11 cellular contexts compared by ENCODE assay signal in genomic region chr12:53739285-53740129, GRCh38. TPM values are rescaled to one million over a fixed set of nuclear protein-coding genes. Genes with fewer than 3 reads are reported as not detected.
DNase-seq lines count a peak whose midpoint lies in the region; ATAC-seq and TF ChIP-seq lines count a peak whose summit lies in the region.
"Had no signal": no experiment of that assay in that cellular context is flagged by ENCODE, and none has a peak within 500 bp of the region (broad histone marks: within the 10 kb centered on the region; RNA-seq: fewer than 3 reads in every experiment).

No MANE protein-coding gene starts in this region.

- H3K79me2 ChIP-seq in neural cell (replicated peaks; ENCODE audit: insufficient read depth, low read length) = no peaks in the 10 kb centered on the region

- 5% methylated on average over 46 of the region's 46 CpGs for WGBS in HUES64

- H3K4me1 ChIP-seq in CD8-positive, alpha-beta T cell (ENCODE audit: insufficient read depth, low read length) = peaks cover 23% of the 10 kb centered on the region
- peaks cover 15% of the 10 kb centered on the region; the same call in 1 of the 2 replicates for H3K4me1 ChIP-seq in HUES64 (ENCODE audit: insufficient read depth, low read length)
- peaks cover 15 to 25% of the 10 kb centered on the region in 2 donors for H3K4me1 ChIP-seq in duodenal mucosa (ENCODE audit: control insufficient read depth in 1 of 2, insufficient read depth in 2 of 2, low read length in 2 of 2)

- peaks cover 17% of the 10 kb centered on the region for H3K27me3 ChIP-seq in CD8-positive, alpha-beta T cell (ENCODE audit: insufficient read depth, low read length)
- H3K27me3 ChIP-seq in HUES64 (ENCODE audit: insufficient read depth, low read length) (peaks cover 87% of the 10 kb centered on the region), duodenal mucosa (ENCODE audit: control insufficient read depth in 1 of 2, insufficient read depth in 2 of 2, low read length in 2 of 2) (peaks cover 64 to 68% of the 10 kb centered on the region in 2 donors), neural cell (ENCODE audit: insufficient read depth, low read depth, low read length) (no peaks in the 10 kb centered on the region)

- no peaks in the 10 kb centered on the region for H3K36me3 ChIP-seq in CD8-positive, alpha-beta T cell (ENCODE audit: insufficient read depth, low read length)
- H3K36me3 ChIP-seq in HUES64 (ENCODE audit: insufficient read depth, low read length) = no peaks in the 10 kb centered on the region
- H3K36me3 ChIP-seq in duodenal mucosa (ENCODE audit: control insufficient read depth in 1 of 2, insufficient read depth in 2 of 2, low read length in 2 of 2) = no peaks in the 10 kb centered on the region
- H3K36me3 ChIP-seq in neural cell (ENCODE audit: insufficient read depth, low read length) = no peaks in the 10 kb centered on the region

- H3K4me3 ChIP-seq in CD8-positive, alpha-beta T cell (ENCODE audit: low read depth, low read length) = peak overlapping the region; percentile 59
- H3K4me3 ChIP-seq in HUES64 (ENCODE audit: low read length) = peak overlapping the region; percentile 70
- peak overlapping the region; percentile 19 to 38 for H3K4me3 ChIP-seq in duodenal mucosa (ENCODE audit: low read depth in 1 of 2, low read length in 2 of 2)
- H3K4me3 ChIP-seq in neural cell (ENCODE audit: low read length) = peak overlapping the region; percentile 62

- peak; percentile 92 for TF ChIP-seq EP300 in neural cell (conservative IDR thresholded peaks at IDR 0.05; ENCODE audit: poor library complexity, severe bottlenecking)

- CTCF ChIA-PET in CD8-positive, alpha-beta T cell (lab: Charles Lee) = interaction anchor here (0.8 to 8.6 kb wide), 5 partner anchors 7 to 45 kb away, joined by 4 to 288 read pairs (median 5); no protein-coding TSS in a partner anchor

- H3K27ac ChIP-seq in CD8-positive, alpha-beta T cell (ENCODE audit: low read depth, low read length) = no peak overlapping the region
- H3K27ac ChIP-seq in HUES64 (ENCODE audit: low read depth, low read length) = no peak overlapping the region
- H3K27ac ChIP-seq in duodenal mucosa (ENCODE audit: low read depth, low read length) = no peak overlapping the region
- H3K27ac ChIP-seq in neural cell (ENCODE audit: low read length) = peak overlapping the region; percentile 99

- POLR2A ChIA-PET in CD8-positive, alpha-beta T cell (lab: Charles Lee) = interaction anchor here (1.0 to 2.6 kb wide), 3 partner anchors 12 to 40 kb away, joined by 3 to 13 read pairs (median 4); partner anchors contain the start of gene CALCOCO1

- no peak overlapping the region for H2AFZ ChIP-seq in neural cell (ENCODE audit: low read depth, low read length)

- no peak overlapping the region for H3K9ac ChIP-seq in HUES64 (ENCODE audit: low read depth, low read length)
- H3K9ac ChIP-seq in duodenal mucosa (ENCODE audit: low read depth in 1 of 2, low read length in 2 of 2) = no peak overlapping the region
- H3K9ac ChIP-seq in neural cell (ENCODE audit: low read length) = peak overlapping the region; percentile 88

- H3K4me3 Mint-ChIP-seq in CD8-positive, alpha-beta T cell = peak overlapping the region; percentile 56
- H3K4me3 Mint-ChIP-seq: dendritic cell treated with granulocyte-macrophage colony-stimulating factor and Interleukin-4, amounts not matched to agents 40 ng/mL and 50 ng/mL, for 4 days had no signal

- H3K9me3 ChIP-seq in CD8-positive, alpha-beta T cell (ENCODE audit: low read length) = no peaks in the 10 kb centered on the region
- H3K9me3 ChIP-seq in HUES64 (ENCODE audit: insufficient read depth, low read depth, low read length) = no peaks in the 10 kb centered on the region
- H3K9me3 ChIP-seq in duodenal mucosa (ENCODE audit: control insufficient read depth in 1 of 2, low read length in 2 of 2) = no peaks in the 10 kb centered on the region
- no peaks in the 10 kb centered on the region for H3K9me3 ChIP-seq in neural cell (ENCODE audit: low read length)

- H3K4me2 ChIP-seq in neural cell (ENCODE audit: low read length) = peak overlapping the region; percentile 76

- no peak for DNase-seq in CD8-positive, alpha-beta T cell
- no peak for DNase-seq in mesenteric fat pad (ENCODE audit: low spot score)
- DNase-seq: NCI-H526 had no signal

- TF ChIP-seq CTCF in CD8-positive, alpha-beta T cell (IDR thresholded peaks at IDR 0.05) = no peak
- TF ChIP-seq CTCF in neural cell (IDR thresholded peaks at IDR 0.05; ENCODE audit: poor library complexity, severe bottlenecking) = no peak

- H3K36me3 Mint-ChIP-seq in CD8-positive, alpha-beta T cell = no peaks in the 10 kb centered on the region

- intact Hi-C loops in CD8-positive, alpha-beta T cell (cut with DNase I, micrococcal nuclease) = no loop called here

- H4K20me1 ChIP-seq in neural cell (ENCODE audit: insufficient read depth) = no peaks in the 10 kb centered on the region

- H3K9me2 ChIP-seq in neural cell (ENCODE audit: insufficient read depth, low read length) = no peaks in the 10 kb centered on the region

- peaks cover 57% of the 10 kb centered on the region for H3K27me3 Mint-ChIP-seq in CD8-positive, alpha-beta T cell (ENCODE audit: low read depth)

- H3K27ac Mint-ChIP-seq in CD8-positive, alpha-beta T cell = no peak overlapping the region
- H3K27ac Mint-ChIP-seq: dendritic cell treated with granulocyte-macrophage colony-stimulating factor and Interleukin-4, amounts not matched to agents 40 ng/mL and 50 ng/mL, for 4 days had no signal

- TF ChIP-seq RAD21 in neural cell (conservative IDR thresholded peaks at IDR 0.05) = peak; percentile 39

- peaks cover 19% of the 10 kb centered on the region for H3K4me1 Mint-ChIP-seq in CD8-positive, alpha-beta T cell (ENCODE audit: low read depth)

- peak; percentile 17 for ATAC-seq in CD8-positive, alpha-beta T cell
- ATAC-seq in HG03378 (IDR thresholded peaks at IDR 0.05; ENCODE audit: unreplicated experiment) (no peak), GM18858 (IDR thresholded peaks at IDR 0.05; ENCODE audit: unreplicated experiment) (no peak), HG02938 (IDR thresholded peaks at IDR 0.05; ENCODE audit: unreplicated experiment) (no peak)

- peaks cover 17% of the 10 kb centered on the region for H3F3A ChIP-seq in neural cell (ENCODE audit: insufficient read depth, low read length, poor library complexity, severe bottlenecking)

- no peaks in the 10 kb centered on the region for H3K9me3 Mint-ChIP-seq in CD8-positive, alpha-beta T cell
- H3K9me3 Mint-ChIP-seq: dendritic cell treated with granulocyte-macrophage colony-stimulating factor and Interleukin-4, amounts not matched to agents 40 ng/mL and 50 ng/mL, for 4 days had no signal

TF ChIP-seq in neural cell, 6 proteins besides CTCF, POLR2A, EP300 and RAD21:
- TF ChIP-seq POLR2AphosphoS5 (IDR thresholded peaks at IDR 0.05) (peak; percentile 80), EZH2 (IDR thresholded peaks at IDR 0.05; ENCODE audit: borderline replicate concordance, insufficient read depth, low read length, poor library complexity, severe bottlenecking) (no peak), SMC3 (conservative IDR thresholded peaks at IDR 0.05; ENCODE audit: poor library complexity) (peak; percentile 18), TAF1 (IDR thresholded peaks at IDR 0.05; ENCODE audit: low read depth) (no peak), REST (IDR thresholded peaks at IDR 0.05; ENCODE audit: borderline replicate concordance) (no peak)

RNA-seq across cellular contexts. Expression of gene CALCOCO1, which starts 12.3 kb away (rescaled TPM):
- 10 to 100 TPM; 49.2 to 49.5 TPM for total RNA-seq in CD8-positive, alpha-beta T cell
- polyA plus RNA-seq in HUES64 (2013, experiment 1 of 2) = 12.8 TPM
- polyA plus RNA-seq in HUES64 (2013, experiment 2 of 2) = 20.5 TPM
- polyA plus RNA-seq in neural cell = 169 and 187 TPM in 2 replicates
- polyA minus RNA-seq in neural cell = 134 and 165 TPM in 2 replicates
- total RNA-seq in mesenteric fat pad = 165 TPM

RNA-seq across cellular contexts. Expression of gene CISTR, which starts 12.3 kb away (rescaled TPM):
- total RNA-seq in CD8-positive, alpha-beta T cell = not detected
- not detected for polyA plus RNA-seq in HUES64 (2013, experiment 1 of 2)
- not detected for polyA plus RNA-seq in HUES64 (2013, experiment 2 of 2)
- polyA plus RNA-seq in neural cell = not detected in 2 replicates
- polyA minus RNA-seq in neural cell = not detected in 2 replicates
- total RNA-seq in mesenteric fat pad = not detected
- total RNA-seq: mononuclear cell had no signal
